Comparison of ENCODE assay signal across 15 cellular contexts in the genomic region with DNA sequence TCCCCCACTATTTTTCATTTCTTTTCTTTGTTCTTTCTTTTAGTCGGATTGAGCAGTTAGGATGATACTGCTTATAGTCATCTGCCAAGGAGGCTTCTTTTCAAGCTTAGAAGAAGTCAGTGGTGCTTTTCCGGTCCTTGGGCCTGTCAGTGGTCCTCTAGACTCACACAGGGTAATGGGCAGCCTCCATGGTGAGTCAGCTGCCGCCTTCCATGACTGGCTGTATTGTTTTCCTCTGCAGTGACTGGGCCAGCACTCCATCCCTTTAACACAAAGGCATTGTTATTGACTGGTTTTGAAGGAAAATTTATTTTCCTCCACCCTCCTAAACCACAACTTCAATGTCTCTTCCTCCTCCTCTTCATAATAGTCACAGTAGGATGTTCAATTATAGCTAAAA. TPM values are rescaled to one million over a fixed set of nuclear protein-coding genes. Genes with fewer than 3 reads are reported as not detected.
A peak's percentile ranks its signal among the peaks of the same experiment; 100 is the strongest.
DNase-seq lines count a peak whose midpoint lies in the region; ATAC-seq and TF ChIP-seq lines count a peak whose summit lies in the region.
"Had no signal": no experiment of that assay in that cellular context is flagged by ENCODE, and none has a peak within 500 bp of the region (broad histone marks: within the 10 kb centered on the region; RNA-seq: fewer than 3 reads in every experiment).

No MANE protein-coding gene starts in this region.

- H3K27ac ChIP-seq in SK-N-SH (ENCODE audit: low read depth in 2 of 2, low read length in 1 of 2), result no peak overlapping the region
- H3K27ac ChIP-seq: body of pancreas had no signal

- H3K27me3 ChIP-seq in SK-N-SH (ENCODE audit: insufficient read depth), result no peaks in the 10 kb centered on the region
- H3K27me3 ChIP-seq: body of pancreas had no signal

- DNase-seq in SK-N-SH, result no peak
- peak; percentile 74 for DNase-seq in SW480 (ENCODE audit: low spot score)
- peak; percentile 63 for DNase-seq in kidney tubule cell (ENCODE audit: low spot score)
- DNase-seq in stimulated activated CD4-positive, alpha-beta T cell treated with anti-CD3 and anti-CD28 coated beads, Interleukin-12 subunit alpha, Interleukin-12 subunit beta, amount 100 ng/mL, for 4 hours, result no peak
- no peak for DNase-seq in MV-4-11 (lab: John Stamatoyannopoulos, UW)
- no peak for DNase-seq in COLO668 (lab: John Stamatoyannopoulos, UW; ENCODE audit: unreplicated experiment)
- DNase-seq: activated CD4-positive, alpha-beta T cell treated with anti-CD3 and anti-CD28 coated beads for 1 hour; activated CD8-positive, alpha-beta memory T cell treated with anti-CD3 and anti-CD28 coated beads, Interleukin-2, amount 50 U/mL, for 4 hours; body of pancreas; CD4-positive, CD25-positive, alpha-beta regulatory T cell; GDM1; H7; NK-92 treated with Interleukin-12 subunit alpha and Interleukin-12 subunit beta, amount 100 ng/mL, for 24 hours had no signal

- H3K4me2 ChIP-seq in SK-N-SH, result no peak overlapping the region

- H3K9me3 ChIP-seq in SK-N-SH, result no peaks in the 10 kb centered on the region
- H3K9me3 ChIP-seq: body of pancreas had no signal

- CTCF ChIA-PET in SK-N-SH (lab: Yijun Ruan, JAX), result interaction anchor here (1.1 kb wide), 2 partner anchors 9 to 134 kb away, joined by 3 to 4 read pairs; partner anchors contain the start of gene SUGT1

- H3F3A ChIP-seq in SK-N-SH (replicated peaks; ENCODE audit: insufficient read depth), result no peaks in the 10 kb centered on the region

- H3K4me1 ChIP-seq in SK-N-SH (ENCODE audit: control insufficient read depth in 1 of 2, insufficient read depth in 2 of 2, low read depth in 1 of 2, low read length in 1 of 2), result no peaks in the 10 kb centered on the region
- H3K4me1 ChIP-seq: body of pancreas had no signal

- POLR2A ChIA-PET in SK-N-SH (lab: Yijun Ruan, JAX), result no interaction called here

- no peaks in the 10 kb centered on the region for H4K20me1 ChIP-seq in SK-N-SH (ENCODE audit: insufficient read depth)

- H2AFZ ChIP-seq in SK-N-SH (ENCODE audit: low read depth), result peak overlapping the region; percentile 16; the same call in 1 of the 2 replicates

- 37% methylated on average over 3 of the region's 3 CpGs for WGBS in SK-N-SH (ENCODE audit: low lambda C conversion rate)

- no peaks in the 10 kb centered on the region for H3K79me2 ChIP-seq in SK-N-SH (ENCODE audit: insufficient read depth)

- TF ChIP-seq RAD21 in SK-N-SH (IDR thresholded peaks at IDR 0.05; ENCODE audit: low read length), result no peak

- H3K4me3 ChIP-seq in SK-N-SH (ENCODE audit: low read depth in 2 of 2, low read length in 1 of 2), result no peak overlapping the region
- H3K4me3 ChIP-seq: body of pancreas had no signal

- H3K36me3 ChIP-seq in SK-N-SH (replicated peaks in 1 of 2; ENCODE audit: control insufficient read depth in 1 of 2, insufficient read depth in 2 of 2, low read length in 1 of 2), result no peaks in the 10 kb centered on the region

- H3K9ac ChIP-seq in SK-N-SH, result no peak overlapping the region

- no peak for ATAC-seq in SK-N-SH treated with all-trans-retinoic acid at 6 μM for 48 hours
- no peak for ATAC-seq in GM18867 (IDR thresholded peaks at IDR 0.05; ENCODE audit: unreplicated experiment)
- ATAC-seq: body of pancreas had no signal

- TF ChIP-seq CTCF in SK-N-SH (IDR thresholded peaks at IDR 0.05), result no peak

- TF ChIP-seq EP300 in SK-N-SH (IDR thresholded peaks at IDR 0.05; ENCODE audit: borderline replicate concordance in 1 of 2, low read depth in 1 of 2, low read length in 1 of 2), result no peak

- H3K9me2 ChIP-seq in SK-N-SH, result no peaks in the 10 kb centered on the region

TF ChIP-seq in SK-N-SH, 30 proteins besides CTCF, POLR2A, EP300 and RAD21:
- TF ChIP-seq NFIC (IDR thresholded peaks at IDR 0.05; ENCODE audit: borderline replicate concordance) (no peak), POLR2AphosphoS5 (IDR thresholded peaks at IDR 0.05; ENCODE audit: low read depth, low read length) (no peak), RCOR1 (IDR thresholded peaks at IDR 0.05; ENCODE audit: low read length) (no peak), MEF2A (IDR thresholded peaks at IDR 0.05; ENCODE audit: borderline replicate concordance, low read depth) (no peak), FOXJ3 (CRISPR knock-in tag; IDR thresholded peaks at IDR 0.05) (no peak)
TF ChIP-seq in SK-N-SH: peak in this region for 0.

TF ChIP-seq in SK-N-SH treated with all-trans-retinoic acid at 6 μM for 48 hours, 23 proteins besides CTCF, POLR2A, EP300 and RAD21:
- TF ChIP-seq OSR1 (CRISPR knock-in tag; IDR thresholded peaks at IDR 0.05) (no peak), ZC3H10 (CRISPR knock-in tag; IDR thresholded peaks at IDR 0.05) (no peak), ARNTL (CRISPR knock-in tag; IDR thresholded peaks at IDR 0.05; ENCODE audit: borderline replicate concordance, low read depth) (no peak), ZNF565 (CRISPR knock-in tag; conservative IDR thresholded peaks at IDR 0.05; ENCODE audit: low read depth) (no peak), ZFP30 (CRISPR knock-in tag; IDR thresholded peaks at IDR 0.05) (no peak), BACH2 (CRISPR knock-in tag; IDR thresholded peaks at IDR 0.05; ENCODE audit: borderline replicate concordance) (no peak)
- TF ChIP-seq, protein P1, sequence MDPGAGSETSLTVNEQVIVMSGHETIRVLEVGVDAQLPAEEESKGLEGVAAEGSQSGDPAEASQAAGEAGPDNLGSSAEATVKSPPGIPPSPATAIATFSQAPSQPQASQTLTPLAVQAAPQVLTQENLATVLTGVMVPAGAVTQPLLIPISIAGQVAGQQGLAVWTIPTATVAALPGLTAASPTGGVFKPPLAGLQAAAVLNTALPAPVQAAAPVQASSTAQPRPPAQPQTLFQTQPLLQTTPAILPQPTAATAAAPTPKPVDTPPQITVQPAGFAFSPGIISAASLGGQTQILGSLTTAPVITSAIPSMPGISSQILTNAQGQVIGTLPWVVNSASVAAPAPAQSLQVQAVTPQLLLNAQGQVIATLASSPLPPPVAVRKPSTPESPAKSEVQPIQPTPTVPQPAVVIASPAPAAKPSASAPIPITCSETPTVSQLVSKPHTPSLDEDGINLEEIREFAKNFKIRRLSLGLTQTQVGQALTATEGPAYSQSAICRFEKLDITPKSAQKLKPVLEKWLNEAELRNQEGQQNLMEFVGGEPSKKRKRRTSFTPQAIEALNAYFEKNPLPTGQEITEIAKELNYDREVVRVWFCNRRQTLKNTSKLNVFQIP (CRISPR knock-in tag; IDR thresholded peaks at IDR 0.05; ENCODE audit: borderline replicate concordance, low read depth), result no peak
- TF ChIP-seq, protein P2, sequence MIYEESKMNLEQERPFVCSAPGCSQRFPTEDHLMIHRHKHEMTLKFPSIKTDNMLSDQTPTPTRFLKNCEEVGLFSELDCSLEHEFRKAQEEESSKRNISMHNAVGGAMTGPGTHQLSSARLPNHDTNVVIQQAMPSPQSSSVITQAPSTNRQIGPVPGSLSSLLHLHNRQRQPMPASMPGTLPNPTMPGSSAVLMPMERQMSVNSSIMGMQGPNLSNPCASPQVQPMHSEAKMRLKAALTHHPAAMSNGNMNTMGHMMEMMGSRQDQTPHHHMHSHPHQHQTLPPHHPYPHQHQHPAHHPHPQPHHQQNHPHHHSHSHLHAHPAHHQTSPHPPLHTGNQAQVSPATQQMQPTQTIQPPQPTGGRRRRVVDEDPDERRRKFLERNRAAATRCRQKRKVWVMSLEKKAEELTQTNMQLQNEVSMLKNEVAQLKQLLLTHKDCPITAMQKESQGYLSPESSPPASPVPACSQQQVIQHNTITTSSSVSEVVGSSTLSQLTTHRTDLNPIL (CRISPR knock-in tag; IDR thresholded peaks at IDR 0.05; ENCODE audit: low read depth), result no peak

RNA-seq across cellular contexts. Expression of gene CNMD, which starts 47.1 kb away (rescaled TPM):
- polyA plus RNA-seq in SK-N-SH (2012; rRNA removed), result not detected in 2 replicates
- not detected in 2 replicates for polyA plus RNA-seq in SK-N-SH (2012; cell fraction: cytosol; rRNA removed)
- polyA plus RNA-seq in SK-N-SH (2012; cell fraction: nucleus; rRNA removed), result not detected in 2 replicates

Comparison
In these comparisons a context has a peak if more than half of its experiments do, and no peak if none do; other contexts are left out.
1. DNase-seq: peak in SW480 (single experiment) and kidney tubule cell (single experiment); none in SK-N-SH (single experiment), stimulated activated CD4-positive, alpha-beta T cell treated with anti-CD3 and anti-CD28 coated beads, Interleukin-12 subunit alpha, Interleukin-12 subunit beta, amount 100 ng/mL, for 4 hours (single experiment), MV-4-11 (single experiment) and COLO668 (single experiment).